ENCODE assay signal across 1 cellular context in the genomic region with DNA sequence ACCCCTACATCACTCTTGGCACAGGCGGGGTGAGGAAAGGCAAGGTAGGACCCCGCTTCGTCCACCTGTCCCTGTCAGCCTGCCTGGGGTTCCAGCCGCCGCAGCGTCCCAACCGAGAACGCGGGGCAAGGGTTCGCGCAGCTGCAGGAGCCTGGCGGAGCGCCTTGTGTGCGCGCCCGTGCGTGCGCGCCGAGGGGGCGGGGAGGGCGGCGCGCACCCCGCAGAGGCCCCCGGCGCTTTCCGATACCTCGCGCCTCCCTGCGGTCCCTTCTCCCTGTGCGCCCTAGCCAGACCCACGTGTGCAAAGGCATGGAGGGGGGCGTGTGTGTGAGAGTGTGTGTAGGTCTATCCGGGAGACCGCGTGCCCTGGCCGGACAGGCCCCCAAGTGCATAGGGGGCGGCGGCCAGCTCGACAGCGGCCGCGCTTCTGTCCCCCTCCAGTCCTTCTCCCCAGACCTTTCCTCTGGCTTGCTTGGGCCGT.
TF ChIP-seq lines count a peak whose summit lies in the region.

No MANE protein-coding gene starts in this region.

TF ChIP-seq in HEK293, 187 proteins besides CTCF, POLR2A, EP300 and RAD21 (continued from another document and continues in another):
- no peak for TF ChIP-seq ZSCAN18 (tag by site-specific recombination; IDR thresholded peaks at IDR 0.05)
- TF ChIP-seq ZNF473 (tag by site-specific recombination; IDR thresholded peaks at IDR 0.05): no peak
- no peak for TF ChIP-seq ZNF600 (tag by site-specific recombination; IDR thresholded peaks at IDR 0.05)
- peak; percentile 98 for TF ChIP-seq PATZ1 (tag by site-specific recombination; IDR thresholded peaks at IDR 0.05)
- no peak for TF ChIP-seq ZNF585B (tag by site-specific recombination; IDR thresholded peaks at IDR 0.05)
- TF ChIP-seq ZNF571 (tag by site-specific recombination; IDR thresholded peaks at IDR 0.05): no peak
- TF ChIP-seq ZNF561 (tag by site-specific recombination; IDR thresholded peaks at IDR 0.05; ENCODE audit: borderline replicate concordance): no peak; the same call in 1 of the 2 replicates
- no peak for TF ChIP-seq ZNF768 (tag by site-specific recombination; IDR thresholded peaks at IDR 0.05)
- no peak for TF ChIP-seq ZNF112 (tag by site-specific recombination; IDR thresholded peaks at IDR 0.05)
- TF ChIP-seq GLI4 (tag by site-specific recombination; IDR thresholded peaks at IDR 0.05): no peak
- TF ChIP-seq KLF1 (tag by site-specific recombination; IDR thresholded peaks at IDR 0.05): no peak; the same call in 1 of the 2 replicates
- TF ChIP-seq, protein P1, sequence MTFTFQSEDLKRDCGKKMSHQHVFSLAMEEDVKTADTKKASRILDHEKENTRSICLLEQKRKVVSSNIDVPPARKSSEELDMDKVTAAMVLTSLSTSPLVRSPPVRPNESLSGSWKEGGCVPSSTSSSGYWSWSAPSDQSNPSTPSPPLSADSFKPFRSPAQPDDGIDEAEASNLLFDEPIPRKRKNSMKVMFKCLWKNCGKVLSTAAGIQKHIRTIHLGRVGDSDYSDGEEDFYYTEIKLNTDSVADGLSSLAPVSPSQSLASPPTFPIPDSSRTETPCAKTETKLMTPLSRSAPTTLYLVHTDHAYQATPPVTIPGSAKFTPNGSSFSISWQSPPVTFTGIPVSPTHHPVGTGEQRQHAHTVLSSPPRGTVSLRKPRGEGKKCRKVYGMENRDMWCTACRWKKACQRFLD (tag by site-specific recombination; IDR thresholded peaks at IDR 0.05): no peak
- no peak for TF ChIP-seq ZNF660 (tag by site-specific recombination; IDR thresholded peaks at IDR 0.05)
- TF ChIP-seq ZFP69B (tag by site-specific recombination; IDR thresholded peaks at IDR 0.05): no peak
- TF ChIP-seq SETDB1 (IDR thresholded peaks at IDR 0.05; ENCODE audit: insufficient read length, low read length): no peak
- no peak for TF ChIP-seq ZNF248 (tag by site-specific recombination; IDR thresholded peaks at IDR 0.05)
- TF ChIP-seq MEIS1 (CRISPR knock-in tag; IDR thresholded peaks at IDR 0.05; ENCODE audit: borderline replicate concordance): no peak
- no peak for TF ChIP-seq ZNF610 (tag by site-specific recombination; IDR thresholded peaks at IDR 0.05; ENCODE audit: borderline replicate concordance)
- no peak for TF ChIP-seq REST (tag by site-specific recombination; IDR thresholded peaks at IDR 0.05)
- TF ChIP-seq ZNF843 (tag by site-specific recombination; IDR thresholded peaks at IDR 0.05): no peak
- TF ChIP-seq ZNF404 (tag by site-specific recombination; IDR thresholded peaks at IDR 0.05): no peak
- no peak for TF ChIP-seq ZNF366 (tag by site-specific recombination; conservative IDR thresholded peaks at IDR 0.05)
- no peak for TF ChIP-seq ZNF221 (tag by site-specific recombination; IDR thresholded peaks at IDR 0.05; ENCODE audit: borderline replicate concordance)
- no peak for TF ChIP-seq REPIN1 (tag by site-specific recombination; IDR thresholded peaks at IDR 0.05; ENCODE audit: low read depth)
- no peak for TF ChIP-seq ZNF132 (tag by site-specific recombination; IDR thresholded peaks at IDR 0.05; ENCODE audit: borderline replicate concordance)
- no peak for TF ChIP-seq ZNF19 (tag by site-specific recombination; IDR thresholded peaks at IDR 0.05; ENCODE audit: low read depth)
- TF ChIP-seq HIC1 (tag by site-specific recombination; IDR thresholded peaks at IDR 0.05): no peak
- no peak for TF ChIP-seq SP7 (tag by site-specific recombination; IDR thresholded peaks at IDR 0.05)
- TF ChIP-seq ZNF544 (tag by site-specific recombination; IDR thresholded peaks at IDR 0.05): no peak
- no peak for TF ChIP-seq OSR2 (tag by site-specific recombination; IDR thresholded peaks at IDR 0.05)
- TF ChIP-seq ZNF211 (tag by site-specific recombination; IDR thresholded peaks at IDR 0.05; ENCODE audit: low read depth): no peak
- 0 out of 2 replicates have a peak, but pooled peaks have one; percentile 51 for TF ChIP-seq BCL11B (tag by site-specific recombination; IDR thresholded peaks at IDR 0.05; ENCODE audit: low read depth)
- peak; percentile 95 for TF ChIP-seq GLIS1 (tag by site-specific recombination; IDR thresholded peaks at IDR 0.05)
- TF ChIP-seq SCRT2 (tag by site-specific recombination; IDR thresholded peaks at IDR 0.05): no peak
- TF ChIP-seq ZNF626 (tag by site-specific recombination; IDR thresholded peaks at IDR 0.05): no peak
- no peak for TF ChIP-seq ZNF791 (tag by site-specific recombination; IDR thresholded peaks at IDR 0.05)
- no peak for TF ChIP-seq ZNF223 (tag by site-specific recombination; IDR thresholded peaks at IDR 0.05)
- TF ChIP-seq ZBTB21 (tag by site-specific recombination; IDR thresholded peaks at IDR 0.05): no peak
- no peak for TF ChIP-seq BCL6B (tag by site-specific recombination; IDR thresholded peaks at IDR 0.05)
- TF ChIP-seq HOXC10 (CRISPR knock-in tag; IDR thresholded peaks at IDR 0.05): no peak
- TF ChIP-seq, protein P2, sequence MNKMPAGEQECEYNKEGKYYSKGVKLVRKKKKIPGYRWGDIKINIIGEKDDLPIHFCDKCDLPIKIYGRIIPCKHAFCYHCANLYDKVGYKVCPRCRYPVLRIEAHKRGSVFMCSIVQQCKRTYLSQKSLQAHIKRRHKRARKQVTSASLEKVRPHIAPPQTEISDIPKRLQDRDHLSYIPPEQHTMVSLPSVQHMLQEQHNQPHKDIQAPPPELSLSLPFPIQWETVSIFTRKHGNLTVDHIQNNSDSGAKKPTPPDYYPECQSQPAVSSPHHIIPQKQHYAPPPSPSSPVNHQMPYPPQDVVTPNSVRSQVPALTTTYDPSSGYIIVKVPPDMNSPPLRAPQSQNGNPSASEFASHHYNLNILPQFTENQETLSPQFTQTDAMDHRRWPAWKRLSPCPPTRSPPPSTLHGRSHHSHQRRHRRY (tag by site-specific recombination; IDR thresholded peaks at IDR 0.05): no peak
- TF ChIP-seq ZNF830 (tag by site-specific recombination; IDR thresholded peaks at IDR 0.05; ENCODE audit: low read depth): no peak
- TF ChIP-seq ZNF701 (tag by site-specific recombination; IDR thresholded peaks at IDR 0.05): no peak
- TF ChIP-seq SALL2 (tag by site-specific recombination; IDR thresholded peaks at IDR 0.05; ENCODE audit: borderline replicate concordance): no peak
- no peak for TF ChIP-seq ZNF785 (tag by site-specific recombination; IDR thresholded peaks at IDR 0.05)
- no peak for TF ChIP-seq ZFP41 (tag by site-specific recombination; IDR thresholded peaks at IDR 0.05; ENCODE audit: borderline replicate concordance)
- TF ChIP-seq ZNF76 (tag by site-specific recombination; IDR thresholded peaks at IDR 0.05; ENCODE audit: borderline replicate concordance, low read depth): peak; percentile 26; the same call in 1 of the 2 replicates
- TF ChIP-seq SP3 (tag by site-specific recombination; IDR thresholded peaks at IDR 0.05): no peak
- TF ChIP-seq KLF10 (tag by site-specific recombination; IDR thresholded peaks at IDR 0.05): peak; percentile 52; the same call in 1 of the 2 replicates
- no peak for TF ChIP-seq ZNF266 (tag by site-specific recombination; IDR thresholded peaks at IDR 0.05; ENCODE audit: low read depth)
- TF ChIP-seq ZNF514 (tag by site-specific recombination; IDR thresholded peaks at IDR 0.05): no peak
- TF ChIP-seq, protein P3, sequence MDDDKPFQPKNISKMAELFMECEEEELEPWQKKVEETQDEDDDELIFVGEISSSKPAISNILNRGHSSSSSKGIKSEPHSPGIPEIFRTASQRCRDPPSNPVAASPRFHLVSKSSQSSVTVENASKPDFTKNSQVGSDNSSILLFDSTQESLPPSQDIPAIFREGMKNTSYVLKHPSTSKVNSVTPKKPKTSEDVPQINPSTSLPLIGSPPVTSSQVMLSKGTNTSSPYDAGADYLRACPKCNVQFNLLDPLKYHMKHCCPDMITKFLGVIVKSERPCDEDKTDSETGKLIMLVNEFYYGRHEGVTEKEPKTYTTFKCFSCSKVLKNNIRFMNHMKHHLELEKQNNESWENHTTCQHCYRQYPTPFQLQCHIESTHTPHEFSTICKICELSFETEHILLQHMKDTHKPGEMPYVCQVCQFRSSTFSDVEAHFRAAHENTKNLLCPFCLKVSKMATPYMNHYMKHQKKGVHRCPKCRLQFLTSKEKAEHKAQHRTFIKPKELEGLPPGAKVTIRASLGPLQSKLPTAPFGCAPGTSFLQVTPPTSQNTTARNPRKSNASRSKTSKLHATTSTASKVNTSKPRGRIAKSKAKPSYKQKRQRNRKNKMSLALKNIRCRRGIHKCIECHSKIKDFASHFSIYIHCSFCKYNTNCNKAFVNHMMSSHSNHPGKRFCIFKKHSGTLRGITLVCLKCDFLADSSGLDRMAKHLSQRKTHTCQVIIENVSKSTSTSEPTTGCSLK (tag by site-specific recombination; IDR thresholded peaks at IDR 0.05): no peak
